In genomic region chr17:45092932-45093430, GRCh38 we compare ENCODE assay signal across 8 cellular contexts. TPM values are rescaled to one million over a fixed set of nuclear protein-coding genes. Genes with fewer than 3 reads are reported as not detected.
A peak's percentile ranks its signal among the peaks of the same experiment; 100 is the strongest.
DNase-seq lines count a peak whose midpoint lies in the region; ATAC-seq and TF ChIP-seq lines count a peak whose summit lies in the region.

No MANE protein-coding gene starts in this region.

- no peak overlapping the region for H3K27ac Mint-ChIP-seq in natural killer cell

- peak overlapping the region; percentile 81 for H3K27ac ChIP-seq in RWPE2 (ENCODE audit: poor library complexity, severe bottlenecking)

- H3K36me3 Mint-ChIP-seq in natural killer cell, result peaks cover 7% of the 10 kb centered on the region

- H3K9me3 Mint-ChIP-seq in natural killer cell, result no peaks in the 10 kb centered on the region

- TF ChIP-seq CTCF in RWPE2 (IDR thresholded peaks at IDR 0.05; ENCODE audit: poor library complexity, severe bottlenecking) (no peak), fibroblast of pulmonary artery (IDR thresholded peaks at IDR 0.05; ENCODE audit: low read length, missing control alignments) (no peak), omental fat pad (IDR thresholded peaks at IDR 0.05) (no peak), natural killer cell (IDR thresholded peaks at IDR 0.05) (no peak)

- ATAC-seq in RWPE2 (ENCODE audit: low read depth), result peak; percentile 100
- peak; percentile 98 for ATAC-seq in omental fat pad (ENCODE audit: low FRiP score)
- ATAC-seq in HG02885 (IDR thresholded peaks at IDR 0.05; ENCODE audit: poor library complexity, unreplicated experiment), result no peak
- no peak for ATAC-seq in natural killer cell
- no peak for ATAC-seq in GM18511 (IDR thresholded peaks at IDR 0.05; ENCODE audit: unreplicated experiment)

- H3K4me3 Mint-ChIP-seq in natural killer cell, result no peak overlapping the region

- no peaks in the 10 kb centered on the region for H3K9me3 ChIP-seq in RWPE2 (ENCODE audit: severe bottlenecking)

- no peak overlapping the region for H3K4me3 ChIP-seq in RWPE2 (ENCODE audit: severe bottlenecking)
- no peak overlapping the region for H3K4me3 ChIP-seq in fibroblast of pulmonary artery (replicated peaks; ENCODE audit: low read depth, low read length)

- intact Hi-C loops in natural killer cell (cut with micrococcal nuclease), result no loop called here

- peaks cover 91% of the 10 kb centered on the region for H3K36me3 ChIP-seq in RWPE2 (ENCODE audit: low read depth)

- DNase-seq in AG08396 (ENCODE audit: low spot score), result peak; percentile 95
- DNase-seq in RWPE2 (ENCODE audit: low spot score), result peak; percentile 94
- peak; percentile 98 for DNase-seq in fibroblast of pulmonary artery (ENCODE audit: low read depth)
- DNase-seq in omental fat pad (ENCODE audit: low spot score), result peak; percentile 62
- DNase-seq in effector CD4-positive, alpha-beta T cell, result no peak
- no peak for DNase-seq in natural killer cell

- no peaks in the 10 kb centered on the region for H3K27me3 Mint-ChIP-seq in natural killer cell (ENCODE audit: low read depth in 2 of 2)

- peaks cover 17% of the 10 kb centered on the region for H3K4me1 ChIP-seq in RWPE2 (ENCODE audit: insufficient read depth, poor library complexity, severe bottlenecking)

- no peaks in the 10 kb centered on the region for H3K4me1 Mint-ChIP-seq in natural killer cell

- no peaks in the 10 kb centered on the region for H3K27me3 ChIP-seq in RWPE2 (ENCODE audit: insufficient read depth, poor library complexity, severe bottlenecking)

RNA-seq across cellular contexts. Expression of gene NMT1, which starts 31.9 kb away (rescaled TPM):
- total RNA-seq in omental fat pad (100 to 1,000 TPM in 1 of 4 donors, 10 to 100 TPM in 3; 57.3 to 101 (median 78.1) TPM), natural killer cell (10 to 100 TPM; 56.6 to 94.7 (median 77.6) TPM)

RNA-seq across cellular contexts. Expression of gene PLCD3, which starts 39.3 kb away (rescaled TPM):
- total RNA-seq in omental fat pad (10 to 100 TPM; 35.4 to 68.4 (median 44.2) TPM), natural killer cell (1 to 10 TPM; 2.5 to 2.9 (median 2.5) TPM)

RNA-seq across cellular contexts. Expression of gene DCAKD, which starts 41.5 kb away (rescaled TPM):
- 10 to 100 TPM; 22.7 to 36.4 (median 25.2) TPM for total RNA-seq in omental fat pad
- total RNA-seq in natural killer cell, result 10 to 100 TPM; 15.4 to 21.4 (median 21.1) TPM

RNA-seq across cellular contexts. Expression of gene ACBD4, which starts 42.5 kb away (rescaled TPM):
- total RNA-seq in omental fat pad (10 to 100 TPM in 2 of 4 donors, 1 to 10 TPM in 2; 6.4 to 23.2 (median 8.5) TPM), natural killer cell (10 to 100 TPM; 12.0 to 15.9 (median 14.2) TPM)

RNA-seq across cellular contexts. Expression of gene HEXIM1, which starts 55.3 kb away (rescaled TPM):
- total RNA-seq in omental fat pad (10 to 100 TPM; 21.9 to 31.0 (median 24.3) TPM), natural killer cell (10 to 100 TPM; 64.9 to 80.7 (median 79.8) TPM)

Comparison
In these comparisons a context has a peak if more than half of its experiments do, and no peak if none do; other contexts are left out.
1. DNase-seq: peak in AG08396 (single experiment), RWPE2 (single experiment), fibroblast of pulmonary artery (single experiment) and omental fat pad (single experiment); none in effector CD4-positive, alpha-beta T cell (single experiment) and natural killer cell (single experiment).
2. ATAC-seq: peak in RWPE2 (single experiment) and omental fat pad (single experiment); none in HG02885 (single experiment), natural killer cell (0 of 3) and GM18511 (single experiment).
3. RNA of gene PLCD3, which starts 39.3 kb away (total RNA-seq): 35.4 to 68.4 TPM in omental fat pad; 2.5 to 2.9 TPM in natural killer cell; every median in the first group is over 4 times any median in the second.